In the genomic region with DNA sequence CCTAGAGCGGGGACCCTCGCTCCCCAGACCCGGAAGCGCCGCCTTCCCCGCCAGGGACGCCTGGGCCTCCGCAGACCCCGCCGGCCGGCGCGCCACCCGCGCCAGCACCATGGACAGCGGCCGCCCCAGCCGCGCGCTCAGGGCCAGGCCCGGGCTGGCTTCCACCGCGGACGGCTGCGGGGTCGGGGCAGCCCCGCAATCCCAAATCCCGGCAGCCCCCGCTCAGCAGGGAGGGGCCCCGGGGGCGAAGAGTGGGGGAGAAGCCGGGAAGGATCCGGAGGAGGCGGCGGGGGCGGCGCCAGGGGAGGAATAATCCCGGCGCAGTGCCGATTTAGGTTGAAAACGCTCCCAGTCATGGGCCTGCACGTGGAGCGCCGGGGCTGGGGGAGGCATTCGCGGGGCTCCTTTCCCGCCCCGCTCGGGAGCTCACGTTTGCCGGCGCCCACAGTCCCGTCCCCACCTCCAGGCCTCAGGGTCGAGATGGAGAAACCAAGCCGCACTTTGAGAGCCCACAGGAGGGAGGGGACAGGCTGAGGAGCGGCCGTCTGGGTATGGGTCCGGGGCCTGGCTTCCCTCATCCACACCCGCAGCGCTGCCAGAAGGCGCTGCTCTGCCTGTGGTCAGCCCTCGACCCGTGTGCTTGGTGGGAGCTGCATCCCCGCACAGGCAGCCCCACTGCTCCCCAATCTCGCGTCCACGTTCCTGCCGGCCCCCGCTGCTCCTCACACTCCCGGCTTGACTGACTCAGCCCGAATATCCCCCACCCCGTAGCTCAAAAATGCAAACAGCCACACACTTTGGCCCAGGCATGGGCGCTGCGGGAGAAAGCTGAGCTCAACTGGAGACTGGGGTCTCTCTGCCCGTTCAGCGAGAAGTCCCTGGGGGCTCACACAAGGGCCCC, we compare ENCODE assay signal across 1 cellular context.
TF ChIP-seq lines count a peak whose summit lies in the region.

No MANE protein-coding gene starts in this region.

TF ChIP-seq in HepG2, 621 proteins besides CTCF, POLR2A, EP300 and RAD21 (continued from another document):
- TF ChIP-seq, protein P1, sequence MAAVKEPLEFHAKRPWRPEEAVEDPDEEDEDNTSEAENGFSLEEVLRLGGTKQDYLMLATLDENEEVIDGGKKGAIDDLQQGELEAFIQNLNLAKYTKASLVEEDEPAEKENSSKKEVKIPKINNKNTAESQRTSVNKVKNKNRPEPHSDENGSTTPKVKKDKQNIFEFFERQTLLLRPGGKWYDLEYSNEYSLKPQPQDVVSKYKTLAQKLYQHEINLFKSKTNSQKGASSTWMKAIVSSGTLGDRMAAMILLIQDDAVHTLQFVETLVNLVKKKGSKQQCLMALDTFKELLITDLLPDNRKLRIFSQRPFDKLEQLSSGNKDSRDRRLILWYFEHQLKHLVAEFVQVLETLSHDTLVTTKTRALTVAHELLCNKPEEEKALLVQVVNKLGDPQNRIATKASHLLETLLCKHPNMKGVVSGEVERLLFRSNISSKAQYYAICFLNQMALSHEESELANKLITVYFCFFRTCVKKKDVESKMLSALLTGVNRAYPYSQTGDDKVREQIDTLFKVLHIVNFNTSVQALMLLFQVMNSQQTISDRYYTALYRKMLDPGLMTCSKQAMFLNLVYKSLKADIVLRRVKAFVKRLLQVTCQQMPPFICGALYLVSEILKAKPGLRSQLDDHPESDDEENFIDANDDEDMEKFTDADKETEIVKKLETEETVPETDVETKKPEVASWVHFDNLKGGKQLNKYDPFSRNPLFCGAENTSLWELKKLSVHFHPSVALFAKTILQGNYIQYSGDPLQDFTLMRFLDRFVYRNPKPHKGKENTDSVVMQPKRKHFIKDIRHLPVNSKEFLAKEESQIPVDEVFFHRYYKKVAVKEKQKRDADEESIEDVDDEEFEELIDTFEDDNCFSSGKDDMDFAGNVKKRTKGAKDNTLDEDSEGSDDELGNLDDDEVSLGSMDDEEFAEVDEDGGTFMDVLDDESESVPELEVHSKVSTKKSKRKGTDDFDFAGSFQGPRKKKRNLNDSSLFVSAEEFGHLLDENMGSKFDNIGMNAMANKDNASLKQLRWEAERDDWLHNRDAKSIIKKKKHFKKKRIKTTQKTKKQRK (IDR thresholded peaks at IDR 0.05; ENCODE audit: low read length) = no peak
- TF ChIP-seq ZNF441 (CRISPR knock-in tag; IDR thresholded peaks at IDR 0.05; ENCODE audit: borderline replicate concordance) (peak; percentile 88), KAT7 (CRISPR knock-in tag; IDR thresholded peaks at IDR 0.05; ENCODE audit: borderline replicate concordance) (no peak), ZFP41 (CRISPR knock-in tag; IDR thresholded peaks at IDR 0.05; ENCODE audit: borderline replicate concordance) (no peak), ZNF619 (CRISPR knock-in tag; IDR thresholded peaks at IDR 0.05) (no peak), ELF4 (CRISPR knock-in tag; IDR thresholded peaks at IDR 0.05; ENCODE audit: borderline replicate concordance) (no peak)
- TF ChIP-seq, protein P2, sequence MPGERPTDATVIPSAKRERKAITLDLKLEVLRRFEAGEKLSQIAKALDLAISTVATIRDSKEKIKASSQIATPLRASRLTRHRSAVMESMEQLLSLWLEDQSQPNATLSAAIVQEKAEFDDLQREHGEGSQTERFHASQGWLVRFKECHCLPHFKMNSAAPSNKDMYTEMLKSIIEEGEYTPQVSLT (CRISPR knock-in tag; IDR thresholded peaks at IDR 0.05; ENCODE audit: borderline replicate concordance, low read depth) = no peak
